Comparison of ENCODE assay signal across 15 cellular contexts in genomic region chr7:6630007-6630849, GRCh38.
"Had no signal": no experiment of that assay in that cellular context is flagged by ENCODE, and none has a peak within 500 bp of the region (broad histone marks: within the 10 kb centered on the region; RNA-seq: fewer than 3 reads in every experiment).

No MANE protein-coding gene starts in this region.

- FAIRE-seq: frontal cortex, pancreas had no signal

- DNase-seq: activated CD4-positive, alpha-beta T cell treated with anti-CD3 and anti-CD28 coated beads, Interleukin-2, amount 50 U/mL, for 4 hours; activated naive CD8-positive, alpha-beta T cell treated with anti-CD3 and anti-CD28 coated beads, Interleukin-2, amount 10 ng/mL, durations not matched to agents 7 days and 5 days; anterior cingulate cortex; dorsolateral prefrontal cortex; heart right ventricle; islet precursor cell; left ventricle myocardium inferior; mesenchymal stem cell; pancreas; retina; stimulated activated CD4-positive, alpha-beta T cell treated with anti-CD3 and anti-CD28 coated beads, Interleukin-4, amount 100 ng/mL, for 4 hours; stomach had no signal

- H3K27ac ChIP-seq: dorsolateral prefrontal cortex, heart right ventricle, left ventricle myocardium inferior, pancreas, stomach, thoracic aorta had no signal

- H3K9me3 ChIP-seq: heart right ventricle, left ventricle myocardium inferior, pancreas, stomach, thoracic aorta had no signal

- H3K4me3 ChIP-seq: dorsolateral prefrontal cortex, heart right ventricle, left ventricle myocardium inferior, pancreas, stomach, thoracic aorta had no signal

- ATAC-seq: activated CD4-positive, CD25-positive, alpha-beta regulatory T cell treated with anti-CD3 and anti-CD28 coated beads, Interleukin-2, amount 50 U/mL, for 24 hours; heart right ventricle; pancreas had no signal

- H3K36me3 ChIP-seq: left ventricle myocardium inferior, pancreas, thoracic aorta had no signal

- H3K4me1 ChIP-seq: heart right ventricle, left ventricle myocardium inferior, pancreas, stomach had no signal
